In genomic region chr3:20256144-20256543, GRCh38 we compare ENCODE assay signal across 11 cellular contexts.
A peak's percentile ranks its signal among the peaks of the same experiment; 100 is the strongest.
DNase-seq lines count a peak whose midpoint lies in the region; ATAC-seq and TF ChIP-seq lines count a peak whose summit lies in the region.
"Had no signal": no experiment of that assay in that cellular context is flagged by ENCODE, and none has a peak within 500 bp of the region (broad histone marks: within the 10 kb centered on the region; RNA-seq: fewer than 3 reads in every experiment).

No MANE protein-coding gene starts in this region.

- ATAC-seq in GM18508 (IDR thresholded peaks at IDR 0.05; ENCODE audit: insufficient read depth, unreplicated experiment) (peak; percentile 80), GM21528 (IDR thresholded peaks at IDR 0.05; ENCODE audit: low FRiP score, unreplicated experiment) (peak; percentile 96), HG03354 (IDR thresholded peaks at IDR 0.05; ENCODE audit: poor library complexity, severe bottlenecking, unreplicated experiment) (peak; percentile 58)
- ATAC-seq: left colon had no signal

- peak; percentile 23 for DNase-seq in epithelial cell of esophagus (ENCODE audit: low read depth)
- no peak for DNase-seq in NCI-H510A treated with DMSO at 0.1 percent for 48 hours (lab: John Stamatoyannopoulos, UW)
- DNase-seq in HUDEP-2 (lab: John Stamatoyannopoulos, UW; ENCODE audit: unreplicated experiment in 76 of 76): no peak
- DNase-seq in stimulated activated CD4-positive, alpha-beta T cell treated with anti-CD3 and anti-CD28 coated beads, Interleukin-4, amount 100 ng/mL, for 1 hour: no peak
- DNase-seq in posterior vena cava (ENCODE audit: low spot score): no peak
- DNase-seq: HFFc6, left colon, tibial artery had no signal

- intact Hi-C loops in posterior vena cava (cut with DNase I): no loop called here

- H3K4me3 ChIP-seq in epithelial cell of esophagus (ENCODE audit: low read length): no peak overlapping the region
- H3K4me3 ChIP-seq: tibial artery had no signal

- no peak for TF ChIP-seq CTCF in epithelial cell of esophagus (IDR thresholded peaks at IDR 0.05; ENCODE audit: insufficient read depth, low read depth, low read length, missing control alignments)
